8 cellular contexts compared by ENCODE assay signal in the genomic region with DNA sequence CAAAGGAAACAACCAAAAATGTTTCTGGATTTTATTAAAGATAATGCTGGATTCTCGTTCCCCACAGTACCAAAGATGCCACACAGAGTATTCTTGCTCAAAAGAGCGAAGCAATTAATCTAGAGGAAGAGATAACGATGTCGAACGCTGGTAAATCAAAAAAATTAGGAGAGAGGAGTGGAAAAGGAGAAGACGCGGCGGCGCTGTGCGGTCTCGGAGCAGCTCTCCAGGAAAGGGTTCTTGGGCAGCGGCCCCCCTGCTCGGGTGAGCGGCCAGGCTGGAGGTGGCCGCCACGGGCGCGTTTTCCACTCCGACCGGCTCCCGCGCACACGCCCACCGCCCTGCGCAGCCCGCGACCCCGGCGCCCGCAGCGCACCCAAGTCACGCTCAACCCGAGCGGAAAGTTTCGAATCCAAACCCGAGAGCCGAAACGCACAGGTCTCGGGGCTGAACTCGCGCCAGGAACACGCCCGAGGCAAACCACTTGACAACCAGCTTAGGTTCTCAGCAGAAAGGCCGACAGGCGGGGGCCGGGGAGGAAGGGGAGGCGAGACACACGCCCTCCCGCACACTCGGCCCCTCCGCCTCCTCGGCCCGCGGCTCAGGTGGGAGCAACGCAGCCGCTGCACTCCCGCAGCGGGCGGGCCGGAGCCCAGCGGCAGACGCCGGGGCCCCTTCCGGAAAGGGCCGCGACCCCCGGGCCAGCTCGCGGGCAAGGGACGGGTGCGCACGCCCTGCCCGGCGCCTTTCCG. TPM values are rescaled to one million over a fixed set of nuclear protein-coding genes. Genes with fewer than 3 reads are reported as not detected.
A peak's percentile ranks its signal among the peaks of the same experiment; 100 is the strongest.
DNase-seq lines count a peak whose midpoint lies in the region; ATAC-seq and TF ChIP-seq lines count a peak whose summit lies in the region.

No MANE protein-coding gene starts in this region.

- no peaks in the 10 kb centered on the region for H3K36me3 ChIP-seq in lung (ENCODE audit: control insufficient read depth in 2 of 2, insufficient read depth in 2 of 2, low read length in 2 of 2)

- ATAC-seq in HG02938 (IDR thresholded peaks at IDR 0.05; ENCODE audit: unreplicated experiment): peak; percentile 53
- ATAC-seq in lung (ENCODE audit: insufficient read depth, low FRiP score): peak; percentile 42

- peak overlapping the region; percentile 82 for H3K4me3 ChIP-seq in lung

- peak; percentile 55 for DNase-seq in SIG-M5 treated with dmso at 0.1 percent for 504 hours (lab: John Stamatoyannopoulos, UW; ENCODE audit: unreplicated experiment)
- no peak for DNase-seq in SIG-M5 (lab: John Stamatoyannopoulos, UW)
- peak; percentile 36 for DNase-seq in NCI-H2196 treated with DMSO at 0.1 percent for 48 hours (lab: John Stamatoyannopoulos, UW; ENCODE audit: unreplicated experiment)
- peak; percentile 25 to 26 for DNase-seq in activated CD4-positive, alpha-beta T cell treated with anti-CD3 and anti-CD28 coated beads, Interleukin-2, amount 50 U/mL, for 4 hours
- DNase-seq in effector CD4-positive, alpha-beta T cell: peak; percentile 43
- peak; percentile 75 for DNase-seq in lung (ENCODE audit: low spot score)
- peak; percentile 22 to 34 (median 32) for DNase-seq in stimulated activated CD4-positive, alpha-beta T cell treated with anti-CD3 and anti-CD28 coated beads, TNF-alpha, amount 100 ng/mL, for 48 hours (ENCODE audit: low read depth in 3 of 3)

- H3K27me3 ChIP-seq in lung (ENCODE audit: control insufficient read depth, insufficient read depth): no peaks in the 10 kb centered on the region

- no peaks in the 10 kb centered on the region for H3K9me3 ChIP-seq in lung (ENCODE audit: control insufficient read depth in 2 of 2, insufficient read depth in 1 of 2, low read length in 1 of 2)

- WGBS in lung, 2 donors: 0 to 1% methylated on average over 64 to 75 of the region's 75 CpGs

- peak overlapping the region; percentile 32 to 75 for H3K27ac ChIP-seq in lung (ENCODE audit: low read depth in 1 of 2, low read length in 1 of 2)

- peaks cover 0 to 2% of the 10 kb centered on the region in 2 donors for H3K4me1 ChIP-seq in lung (ENCODE audit: control insufficient read depth in 2 of 2, insufficient read depth in 2 of 2, low read length in 2 of 2)

- no peak for TF ChIP-seq CTCF in lung (IDR thresholded peaks at IDR 0.05; ENCODE audit: control extremely low read depth, extremely low read depth)

RNA-seq across cellular contexts. Expression of a gene that starts 0.9 kb away (rescaled TPM):
- 10 to 100 TPM; 33.3 to 71.2 TPM for total RNA-seq in lung
- polyA plus RNA-seq in lung: 10 to 100 TPM; 10.8 to 13.1 TPM
